16 cellular contexts compared by ENCODE assay signal in the genomic region with DNA sequence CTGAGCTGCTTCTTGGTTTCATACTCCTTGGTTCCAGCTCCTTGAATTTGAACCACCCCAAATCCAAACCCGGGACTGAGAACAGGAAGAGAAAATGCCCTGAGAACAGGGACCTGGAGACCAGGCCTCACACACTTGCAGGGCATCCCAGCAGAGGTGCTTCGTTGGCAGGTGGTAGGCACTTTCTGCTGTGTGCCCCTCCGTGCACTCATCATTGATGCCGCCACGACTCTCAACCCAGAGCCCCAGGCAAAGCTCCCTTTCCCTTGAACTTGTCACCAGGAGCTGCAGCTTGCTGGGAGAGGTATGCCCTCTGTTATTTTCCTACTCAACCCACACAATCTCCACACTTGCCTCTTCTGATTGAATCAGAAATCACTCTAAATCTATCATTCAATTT.
DNase-seq lines count a peak whose midpoint lies in the region; ATAC-seq and TF ChIP-seq lines count a peak whose summit lies in the region.
"Had no signal": no experiment of that assay in that cellular context is flagged by ENCODE, and none has a peak within 500 bp of the region (broad histone marks: within the 10 kb centered on the region; RNA-seq: fewer than 3 reads in every experiment).

No MANE protein-coding gene starts in this region.

- WGBS in suprapubic skin, result 88% methylated on average over 5 of the region's 5 CpGs

- TF ChIP-seq POLR2A in suprapubic skin (IDR thresholded peaks at IDR 0.05), result no peak

- H3K9me3 ChIP-seq in right atrium auricular region (peaks cover under 1 to 15% of the 10 kb centered on the region in 2 donors), suprapubic skin (peaks cover 10% of the 10 kb centered on the region)
- H3K9me3 ChIP-seq: HAP-1 had no signal

- no peak for TF ChIP-seq EP300 in suprapubic skin (IDR thresholded peaks at IDR 0.05)

- H3K4me1 ChIP-seq in right atrium auricular region (no peaks in the 10 kb centered on the region), suprapubic skin (no peaks in the 10 kb centered on the region)
- H3K4me1 ChIP-seq: HAP-1 had no signal

- DNase-seq in right atrium auricular region (ENCODE audit: low spot score) (peak; percentile 5), left cardiac atrium (no peak), mesenteric fat pad (ENCODE audit: low spot score) (peak; percentile 41), suprapubic skin (ENCODE audit: low spot score in 2 of 2) (peak; percentile 25 to 28), DMS 273 treated with DMSO at 0.1 percent for 48 hours (lab: John Stamatoyannopoulos, UW) (no peak), NCI-H1694 (lab: John Stamatoyannopoulos, UW) (no peak)
- DNase-seq: Calu3, DMS53, DND-41, EL had no signal

- H3K4me3 ChIP-seq in right atrium auricular region (no peak overlapping the region), suprapubic skin (no peak overlapping the region)
- H3K4me3 ChIP-seq: BLaER1 treated with 17β-estradiol and CSF1 and Interleukin-3, amounts not matched to agents 10 nM and 100 nM; GM12878; HAP-1 had no signal

- H3K27me3 ChIP-seq in right atrium auricular region (no peaks in the 10 kb centered on the region), suprapubic skin (peaks cover 11% of the 10 kb centered on the region)
- H3K27me3 ChIP-seq: BLaER1 treated with 17β-estradiol and CSF1 and Interleukin-3, amounts not matched to agents 10 nM and 100 nM had no signal

- ATAC-seq in left cardiac atrium (no peak), GM21737 (IDR thresholded peaks at IDR 0.05; ENCODE audit: unreplicated experiment) (no peak)
- ATAC-seq: CD8-positive, alpha-beta T cell; GM12878; HepG2 had no signal

- intact Hi-C loops in left cardiac atrium (cut with DNase I), result no loop called here

- H3K36me3 ChIP-seq in right atrium auricular region, result no peaks in the 10 kb centered on the region
- H3K36me3 ChIP-seq in suprapubic skin, result no peaks in the 10 kb centered on the region
- H3K36me3 ChIP-seq: BLaER1 treated with 17β-estradiol and CSF1 and Interleukin-3, amounts not matched to agents 10 nM and 100 nM; HAP-1 had no signal

- TF ChIP-seq CTCF in right atrium auricular region (IDR thresholded peaks at IDR 0.05), result no peak
- TF ChIP-seq CTCF in suprapubic skin (IDR thresholded peaks at IDR 0.05), result no peak

- H3K27ac ChIP-seq in right atrium auricular region (no peak overlapping the region), suprapubic skin (no peak overlapping the region)
- H3K27ac ChIP-seq: BLaER1 treated with 17β-estradiol and CSF1 and Interleukin-3, amounts not matched to agents 10 nM and 100 nM had no signal

Comparison
In these comparisons a context has a peak if more than half of its experiments do, and no peak if none do; other contexts are left out.
1. DNase-seq: peak in right atrium auricular region (single experiment), mesenteric fat pad (single experiment) and suprapubic skin (2 of 2); none in left cardiac atrium (single experiment), DMS 273 treated with DMSO at 0.1 percent for 48 hours (single experiment) and NCI-H1694 (single experiment).